ENCODE assay signal across 8 cellular contexts in genomic region chr19:13774217-13775191, GRCh38. TPM values are rescaled to one million over a fixed set of nuclear protein-coding genes. Genes with fewer than 3 reads are reported as not detected.
A peak's percentile ranks its signal among the peaks of the same experiment; 100 is the strongest.
DNase-seq lines count a peak whose midpoint lies in the region; ATAC-seq lines count a peak whose summit lies in the region.

Gene C19orf53 (plus strand): TSS chr19:13774456. CDS start chr19:13774478, 22 bp downstream.

- no peaks in the 10 kb centered on the region for H3K9me3 Mint-ChIP-seq in activated naive CD4-positive, alpha-beta T cell treated with anti-CD3 and anti-CD28 coated beads, Interleukin-2, amount 50 U/mL, for 72 hours

- DNase-seq in NCI-H1092 treated with DMSO at 0.1 percent for 48 hours (lab: John Stamatoyannopoulos, UW) (peak; percentile 89), SKM-1 (lab: John Stamatoyannopoulos, UW; ENCODE audit: unreplicated experiment) (peak; percentile 92), glomerular endothelial cell (ENCODE audit: extremely low read depth, low read depth, low spot score) (peak; percentile 67), occipital lobe (lab: John Stamatoyannopoulos, UW) (peak; percentile 86)
- peak; percentile 90 for DNase-seq in activated naive CD4-positive, alpha-beta T cell treated with anti-CD3 and anti-CD28 coated beads, Interleukin-2, amount 50 U/mL, for 72 hours (ENCODE audit: low spot score in 2 of 2)

- H3K27ac Mint-ChIP-seq in activated naive CD4-positive, alpha-beta T cell treated with anti-CD3 and anti-CD28 coated beads, Interleukin-2, amount 50 U/mL, for 72 hours = peak within 1 kb of the TSS; percentile 97 to 99

- H3K27ac ChIP-seq in temporal lobe (ENCODE audit: low read depth, low read length) = peak within 1 kb of the TSS; percentile 48

- ATAC-seq in HG02610 (IDR thresholded peaks at IDR 0.05; ENCODE audit: unreplicated experiment) = peak; percentile 88
- ATAC-seq in activated naive CD4-positive, alpha-beta T cell treated with anti-CD3 and anti-CD28 coated beads, Interleukin-2, amount 50 U/mL, for 72 hours = peak; percentile 100

- peaks cover 25 to 32% of the 10 kb centered on the region in 2 donors for H3K36me3 Mint-ChIP-seq in activated naive CD4-positive, alpha-beta T cell treated with anti-CD3 and anti-CD28 coated beads, Interleukin-2, amount 50 U/mL, for 72 hours

- H3K4me3 ChIP-seq in GM08714 (ENCODE audit: low read length) = peak within 1 kb of the TSS; percentile 97

RNA-seq across cellular contexts. Expression of gene C19orf53, which starts in this region (rescaled TPM):
- 100 to 1,000 TPM in 1 of 2 donors, 10 to 100 TPM in 1; 92.3 to 134 TPM for total RNA-seq in activated naive CD4-positive, alpha-beta T cell treated with anti-CD3 and anti-CD28 coated beads, Interleukin-2, amount 50 U/mL, for 72 hours
- total RNA-seq in glomerular endothelial cell (200 and 202 TPM in 2 replicates), occipital lobe (15.8 TPM), temporal lobe (12.3 TPM)

Comparison
In these comparisons a context has a peak if more than half of its experiments do, and no peak if none do; other contexts are left out.
1. Peak in every context shown above with its lines: DNase-seq, ATAC-seq, H3K4me3 ChIP-seq and H3K27ac ChIP-seq.